18 cellular contexts compared by ENCODE assay signal in genomic region chr13:57409656-57410055, GRCh38.
DNase-seq lines count a peak whose midpoint lies in the region; ATAC-seq and TF ChIP-seq lines count a peak whose summit lies in the region.
"Had no signal": no experiment of that assay in that cellular context is flagged by ENCODE, and none has a peak within 500 bp of the region (broad histone marks: within the 10 kb centered on the region; RNA-seq: fewer than 3 reads in every experiment).

No MANE protein-coding gene starts in this region.

- no peaks in the 10 kb centered on the region for H3F3A ChIP-seq in neural progenitor cell (ENCODE audit: low read depth)

- H3K9ac ChIP-seq in endodermal cell (ENCODE audit: extremely low read depth, low read length, poor library complexity, severe bottlenecking) (no peak overlapping the region), neural progenitor cell (no peak overlapping the region)
- H3K9ac ChIP-seq: GM23248 had no signal

- peak overlapping the region; percentile 36 for H2AFZ ChIP-seq in neural progenitor cell (replicated peaks)
- H2AFZ ChIP-seq: GM23248 had no signal

- 83 to 93% methylated on average over 1 of the region's 1 CpG for WGBS in endodermal cell (ENCODE audit: insufficient coverage in 1 of 2, insufficient read length in 1 of 2), 2 experiments

- H3K9me3 ChIP-seq in endodermal cell (ENCODE audit: control insufficient read depth, low read length) (no peaks in the 10 kb centered on the region), neural progenitor cell (ENCODE audit: low read depth) (no peaks in the 10 kb centered on the region)
- peaks cover 0 to 4% of the 10 kb centered on the region in 2 donors for H3K9me3 ChIP-seq in CD4-positive, alpha-beta memory T cell (ENCODE audit: control insufficient read depth in 1 of 2, low read length in 2 of 2)

- CTCF ChIA-PET in WTC11 (lab: Charles Lee): no interaction called here
- CTCF ChIA-PET in CD4-positive, alpha-beta memory T cell (lab: Charles Lee; ENCODE audit: partially characterized antibody): no interaction called here

- H3K27ac Mint-ChIP-seq in WTC11 (no peak overlapping the region), endodermal cell (peak overlapping the region; percentile 67), neural progenitor cell (peak overlapping the region; percentile 58)
- H3K27ac Mint-ChIP-seq in CD4-positive, alpha-beta memory T cell: no peak overlapping the region
- H3K27ac Mint-ChIP-seq: CD8-positive, alpha-beta T cell had no signal

- H3K27me3 Mint-ChIP-seq in WTC11 (ENCODE audit: low read depth): no peaks in the 10 kb centered on the region
- no peaks in the 10 kb centered on the region for H3K27me3 Mint-ChIP-seq in endodermal cell (ENCODE audit: insufficient read depth)
- H3K27me3 Mint-ChIP-seq in neural progenitor cell (ENCODE audit: insufficient read depth, low read depth): no peaks in the 10 kb centered on the region
- no peaks in the 10 kb centered on the region for H3K27me3 Mint-ChIP-seq in CD4-positive, alpha-beta memory T cell

- H3K36me3 Mint-ChIP-seq in WTC11 (no peaks in the 10 kb centered on the region), endodermal cell (ENCODE audit: low read depth) (no peaks in the 10 kb centered on the region), neural progenitor cell (no peaks in the 10 kb centered on the region)
- H3K36me3 Mint-ChIP-seq in CD4-positive, alpha-beta memory T cell: no peaks in the 10 kb centered on the region
- H3K36me3 Mint-ChIP-seq: CD8-positive, alpha-beta T cell had no signal

- intact Hi-C loops in CD4-positive, alpha-beta memory T cell (cut with micrococcal nuclease): no loop called here

- H3K4me1 ChIP-seq in endodermal cell (ENCODE audit: control insufficient read depth, insufficient read depth, low read length): no peaks in the 10 kb centered on the region
- H3K4me1 ChIP-seq in neural progenitor cell: peaks cover 12% of the 10 kb centered on the region
- no peaks in the 10 kb centered on the region for H3K4me1 ChIP-seq in CD4-positive, alpha-beta memory T cell (ENCODE audit: insufficient read depth, low read length)

- H3K36me3 ChIP-seq in endodermal cell (ENCODE audit: control insufficient read depth, insufficient read depth, low read length): no peaks in the 10 kb centered on the region
- H3K36me3 ChIP-seq in neural progenitor cell: no peaks in the 10 kb centered on the region
- no peaks in the 10 kb centered on the region for H3K36me3 ChIP-seq in CD4-positive, alpha-beta memory T cell (ENCODE audit: insufficient read depth, low read length)

- H3K4me1 Mint-ChIP-seq in WTC11 (peaks cover 7% of the 10 kb centered on the region; the same call in 1 of the 2 replicates), endodermal cell (peaks cover 7% of the 10 kb centered on the region), neural progenitor cell (peaks cover 9% of the 10 kb centered on the region)
- H3K4me1 Mint-ChIP-seq in CD4-positive, alpha-beta memory T cell: no peaks in the 10 kb centered on the region

- H3K4me3 Mint-ChIP-seq in WTC11 (no peak overlapping the region), endodermal cell (no peak overlapping the region), neural progenitor cell (no peak overlapping the region)
- no peak overlapping the region for H3K4me3 Mint-ChIP-seq in CD4-positive, alpha-beta memory T cell
- H3K4me3 Mint-ChIP-seq: CD8-positive, alpha-beta T cell had no signal

- no peaks in the 10 kb centered on the region for H4K20me1 ChIP-seq in neural progenitor cell (ENCODE audit: low read depth)

- H3K4me2 ChIP-seq in neural progenitor cell: no peak overlapping the region

- TF ChIP-seq CTCF in WTC11 (IDR thresholded peaks at IDR 0.05): no peak
- TF ChIP-seq CTCF in endodermal cell (conservative IDR thresholded peaks at IDR 0.05): no peak
- TF ChIP-seq CTCF in neural progenitor cell (IDR thresholded peaks at IDR 0.05): no peak

- H3K4me3 ChIP-seq in endodermal cell (ENCODE audit: low read length): no peak overlapping the region
- no peak overlapping the region for H3K4me3 ChIP-seq in neural progenitor cell
- H3K4me3 ChIP-seq in CD4-positive, alpha-beta memory T cell (ENCODE audit: low read length in 2 of 2): no peak overlapping the region
- H3K4me3 ChIP-seq: GM23248 had no signal

- peak; percentile 16; the same call in 1 of the 2 replicates for ATAC-seq in WTC11
- no peak for ATAC-seq in HG02759 (IDR thresholded peaks at IDR 0.05; ENCODE audit: unreplicated experiment)
- no peak for ATAC-seq in HG02571 (IDR thresholded peaks at IDR 0.05; ENCODE audit: unreplicated experiment)
- ATAC-seq: CD8-positive, alpha-beta T cell; HCT116; Right ventricle myocardium inferior had no signal

- POLR2A ChIA-PET in WTC11 (lab: Charles Lee): no interaction called here
- POLR2A ChIA-PET in CD4-positive, alpha-beta memory T cell (lab: Charles Lee; ENCODE audit: partially characterized antibody): no interaction called here

- H3K27me3 ChIP-seq in endodermal cell (ENCODE audit: control insufficient read depth, insufficient read depth, low read length, poor library complexity, severe bottlenecking) (no peaks in the 10 kb centered on the region), neural progenitor cell (no peaks in the 10 kb centered on the region)
- H3K27me3 ChIP-seq in CD4-positive, alpha-beta memory T cell (ENCODE audit: insufficient read depth, low read length): no peaks in the 10 kb centered on the region

- H3K9me3 Mint-ChIP-seq in WTC11 (peaks cover 4% of the 10 kb centered on the region), endodermal cell (no peaks in the 10 kb centered on the region), neural progenitor cell (no peaks in the 10 kb centered on the region)
- H3K9me3 Mint-ChIP-seq in CD4-positive, alpha-beta memory T cell: peaks cover 5 to 29% (median 11%) of the 10 kb centered on the region in 8 donors

- DNase-seq in WTC11 (ENCODE audit: low spot score) (no peak), endodermal cell (peak; percentile 39), neural progenitor cell (ENCODE audit: low spot score) (peak; percentile 6)
- DNase-seq in CD4-positive, alpha-beta memory T cell: no peak
- DNase-seq in stimulated activated CD4-positive, alpha-beta T cell treated with anti-CD3 and anti-CD28 coated beads, Interleukin-4, amount 100 ng/mL, for 24 hours: no peak
- DNase-seq: CD8-positive, alpha-beta T cell; DMS153; GM23248; Karpas-422; NCI-H1694 treated with DMSO at 0.1 percent for 48 hours; NCI-H2081 treated with DMSO at 0.1 percent for 48 hours; NCI-H2171 treated with DMSO at 0.1 percent for 48 hours; NCI-H526; OCI-M1 had no signal

- H3K27ac ChIP-seq in endodermal cell (ENCODE audit: low read depth, low read length): no peak overlapping the region
- H3K27ac ChIP-seq in neural progenitor cell: no peak overlapping the region
- no peak overlapping the region for H3K27ac ChIP-seq in CD4-positive, alpha-beta memory T cell (ENCODE audit: low read depth, low read length)
- H3K27ac ChIP-seq: GM23248 had no signal

- no peaks in the 10 kb centered on the region for H3K79me2 ChIP-seq in neural progenitor cell (ENCODE audit: low read depth)

TF ChIP-seq in WTC11, 78 proteins besides CTCF, POLR2A, EP300 and RAD21:
- TF ChIP-seq MLX (CRISPR knock-in tag; IDR thresholded peaks at IDR 0.05): no peak
TF ChIP-seq in WTC11: peak in this region for 0.

Comparison
In these comparisons a context has a peak if more than half of its experiments do, and no peak if none do; other contexts are left out.
1. DNase-seq: peak in endodermal cell (single experiment) and neural progenitor cell (single experiment); none in WTC11 (single experiment), CD4-positive, alpha-beta memory T cell (0 of 5) and stimulated activated CD4-positive, alpha-beta T cell treated with anti-CD3 and anti-CD28 coated beads, Interleukin-4, amount 100 ng/mL, for 24 hours (single experiment).
2. H3K27ac Mint-ChIP-seq: peak in endodermal cell (single experiment) and neural progenitor cell (single experiment); none in WTC11 (single experiment) and CD4-positive, alpha-beta memory T cell (0 of 7).